In the genomic region with DNA sequence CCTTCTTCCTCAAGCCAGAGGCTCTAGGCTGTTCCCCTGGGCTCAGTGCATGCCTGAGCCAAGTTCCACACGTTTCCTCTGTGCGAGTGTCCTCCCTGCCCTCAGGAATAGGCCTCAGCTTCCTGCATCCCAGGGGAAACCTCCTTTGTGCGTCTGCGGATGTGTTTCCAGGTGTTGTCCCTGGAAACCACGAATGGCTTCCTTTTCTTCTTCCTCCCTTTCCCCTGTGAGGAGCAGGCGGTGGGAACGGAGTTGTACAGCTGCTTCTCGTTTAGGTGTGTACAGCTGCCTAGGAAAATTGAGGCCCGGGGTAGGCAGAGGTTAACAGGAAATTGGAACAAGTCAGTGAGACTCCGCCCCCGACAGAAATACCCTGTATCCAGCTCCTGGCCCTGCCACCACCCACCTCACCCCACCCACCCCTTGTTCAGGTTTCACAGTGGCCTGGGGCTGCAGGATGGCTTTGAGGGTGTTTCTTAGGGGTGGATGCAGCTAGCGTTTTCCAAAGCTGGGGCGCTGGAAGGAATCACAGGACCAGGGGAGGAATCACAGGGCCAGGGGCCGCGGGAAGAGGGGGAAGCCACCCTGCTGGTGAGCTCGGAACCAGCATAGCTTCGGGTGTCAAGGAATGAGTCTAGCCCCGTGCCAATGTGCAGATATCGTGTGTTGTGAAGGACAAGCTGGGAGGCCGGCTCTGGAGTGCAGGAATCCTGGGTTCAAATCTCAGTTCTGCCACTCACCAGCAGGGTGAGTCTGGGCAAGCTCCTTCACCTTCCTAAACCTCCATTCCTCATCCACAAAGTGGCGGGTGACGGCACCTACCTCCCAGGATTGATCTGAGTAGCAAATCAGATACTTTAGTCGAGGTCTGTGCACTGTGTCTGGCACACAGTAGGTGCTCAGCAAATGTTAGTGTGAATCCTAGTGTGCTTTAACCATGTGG, we compare ENCODE assay signal across 11 cellular contexts. TPM values are rescaled to one million over a fixed set of nuclear protein-coding genes. Genes with fewer than 3 reads are reported as not detected.
A peak's percentile ranks its signal among the peaks of the same experiment; 100 is the strongest.
DNase-seq lines count a peak whose midpoint lies in the region; FAIRE-seq and TF ChIP-seq lines count a peak whose summit lies in the region.
"Had no signal": no experiment of that assay in that cellular context is flagged by ENCODE, and none has a peak within 500 bp of the region (broad histone marks: within the 10 kb centered on the region; RNA-seq: fewer than 3 reads in every experiment).

No MANE protein-coding gene starts in this region.

- no peaks in the 10 kb centered on the region for H4K20me1 ChIP-seq in keratinocyte (ENCODE audit: control insufficient read depth, extremely low read depth, insufficient read depth, low read length)

- no peak overlapping the region for H3K27ac ChIP-seq in keratinocyte (ENCODE audit: control insufficient read depth, insufficient read depth, low read length)

- no peaks in the 10 kb centered on the region for H3K27me3 ChIP-seq in keratinocyte (ENCODE audit: control insufficient read depth, extremely low read depth, insufficient read depth, low read length)

- TF ChIP-seq CTCF in cardiac fibroblast (IDR thresholded peaks at IDR 0.05; ENCODE audit: low read depth, low read length) (peak; percentile 4), keratinocyte (optimal IDR thresholded peaks at IDR 0.05 in 1 of 3, IDR thresholded peaks at IDR 0.05 in 1 of 3, conservative IDR thresholded peaks at IDR 0.05 in 1 of 3; ENCODE audit: extremely low read depth in 1 of 3, insufficient read depth in 2 of 3, low read length in 3 of 3) (peak in 2 of 3 experiments; percentile 11 to 42)

- DNase-seq in NCI-H2171 treated with DMSO at 0.1 percent for 48 hours (lab: John Stamatoyannopoulos, UW) (peak; percentile 27), NCI-H2171 (lab: John Stamatoyannopoulos, UW) (no peak), cardiac fibroblast (ENCODE audit: low read depth in 2 of 2) (peak; percentile 53 to 62), keratinocyte (ENCODE audit: low read depth, low spot score) (no peak), NCI-H146 (lab: John Stamatoyannopoulos, UW) (no peak), T-helper 9 cell (no peak)
- peak; percentile 16 for DNase-seq in stimulated activated CD8-positive, alpha-beta memory T cell treated with anti-CD3 and anti-CD28 coated beads, Interleukin-4, amount 100 ng/mL, for 48 hours
- DNase-seq in activated CD4-positive, alpha-beta T cell treated with anti-CD3 and anti-CD28 coated beads, Interleukin-2, amount 50 U/mL, for 48 hours = no peak
- DNase-seq: KG1, NCI-H510A treated with DMSO at 0.1 percent for 48 hours, small intestine had no signal

- no peaks in the 10 kb centered on the region for H3K9me1 ChIP-seq in keratinocyte (ENCODE audit: control insufficient read depth, extremely low read depth, insufficient read depth, low read length)

- H3K4me2 ChIP-seq in keratinocyte (ENCODE audit: control insufficient read depth, extremely low read depth, insufficient read depth, low read depth, low read length) = peak overlapping the region; percentile 9

- H3K79me2 ChIP-seq in keratinocyte (ENCODE audit: control insufficient read depth, insufficient read depth, low read length) = no peaks in the 10 kb centered on the region

- peak overlapping the region; percentile 22 for H3K9ac ChIP-seq in keratinocyte (ENCODE audit: control insufficient read depth, extremely low read depth, insufficient read depth, low read length)

- peak overlapping the region; percentile 74 for H2AFZ ChIP-seq in keratinocyte (ENCODE audit: control insufficient read depth, low read length)

- H3K4me3 ChIP-seq in cardiac fibroblast (replicated peaks in 1 of 2; ENCODE audit: low read depth in 2 of 2, low read length in 2 of 2) (no peak overlapping the region), keratinocyte (ENCODE audit: control insufficient read depth in 2 of 3, extremely low read depth in 1 of 3, insufficient read depth in 2 of 3, low read depth in 1 of 3, low read length in 3 of 3) (no peak overlapping the region)

- dilution Hi-C loops in keratinocyte (cut with MboI; ENCODE audit: extremely low pct_ligation_motif_present, low sequenced_read_pairs) = no loop called here

- H3K4me1 ChIP-seq in keratinocyte (ENCODE audit: control insufficient read depth, extremely low read depth, insufficient read depth, low read length) = peaks cover 10% of the 10 kb centered on the region

- H3K9me3 ChIP-seq in keratinocyte (ENCODE audit: control insufficient read depth, low read depth, low read length) = no peaks in the 10 kb centered on the region

- FAIRE-seq in keratinocyte (lab: Jason Lieb, UNC) = peak; percentile 76
- FAIRE-seq: small intestine had no signal

- no peaks in the 10 kb centered on the region for H3K36me3 ChIP-seq in keratinocyte (ENCODE audit: control insufficient read depth in 2 of 2, extremely low read depth in 1 of 2, insufficient read depth in 2 of 2, low read length in 2 of 2)

RNA-seq across cellular contexts. Expression of gene RIN3, which starts 53.8 kb away (rescaled TPM):
- 0.79 to 4.7 TPM (median 1.2 TPM) in 3 replicates for polyA plus RNA-seq in keratinocyte
- 0.81 TPM for polyA plus RNA-seq in keratinocyte (2011; ENCODE audit: low read depth)
- polyA plus RNA-seq in keratinocyte (2011; cell fraction: cytosol; rRNA removed) = 2.4 and 3.9 TPM in 2 replicates
- polyA plus RNA-seq in keratinocyte (2011; cell fraction: nucleus; rRNA removed) = 3.8 and 5.2 TPM in 2 replicates
- 2.0 and 8.7 TPM in 2 replicates for polyA plus RNA-seq in keratinocyte (2012; ENCODE audit: low replicate concordance)
- 2.1 to 15.3 TPM (median 4.6 TPM) in 3 replicates for polyA minus RNA-seq in keratinocyte
- polyA minus RNA-seq in keratinocyte (2011; cell fraction: cytosol; rRNA and poly(A)+ RNA removed) = 6.1 TPM
- 6.9 and 8.9 TPM in 2 replicates for polyA minus RNA-seq in keratinocyte (2011; cell fraction: nucleus; rRNA and poly(A)+ RNA removed)

Comparison
In these comparisons a context has a peak if more than half of its experiments do, and no peak if none do; other contexts are left out.
1. DNase-seq: peak in NCI-H2171 treated with DMSO at 0.1 percent for 48 hours (single experiment), cardiac fibroblast (2 of 2) and stimulated activated CD8-positive, alpha-beta memory T cell treated with anti-CD3 and anti-CD28 coated beads, Interleukin-4, amount 100 ng/mL, for 48 hours (single experiment); none in NCI-H2171 (single experiment), keratinocyte (single experiment), NCI-H146 (single experiment), T-helper 9 cell (single experiment) and activated CD4-positive, alpha-beta T cell treated with anti-CD3 and anti-CD28 coated beads, Interleukin-2, amount 50 U/mL, for 48 hours (0 of 2).